Comparison of ENCODE assay signal across 12 cellular contexts in genomic region chr4:151045907-151046306, GRCh38. TPM values are rescaled to one million over a fixed set of nuclear protein-coding genes. Genes with fewer than 3 reads are reported as not detected.
DNase-seq lines count a peak whose midpoint lies in the region; ATAC-seq and TF ChIP-seq lines count a peak whose summit lies in the region.
"Had no signal": no experiment of that assay in that cellular context is flagged by ENCODE, and none has a peak within 500 bp of the region (broad histone marks: within the 10 kb centered on the region; RNA-seq: fewer than 3 reads in every experiment).

No MANE protein-coding gene starts in this region.

- H3K27me3 ChIP-seq in ovary = no peaks in the 10 kb centered on the region
- H3K27me3 ChIP-seq: right lobe of liver had no signal

- intact Hi-C loops in ovary (cut with DNase I) = no loop called here

- H3K27ac ChIP-seq in ovary = no peak overlapping the region
- H3K27ac ChIP-seq: right lobe of liver had no signal

- no peaks in the 10 kb centered on the region for H3K36me3 Mint-ChIP-seq in chondrocyte (ENCODE audit: low read depth)

- H3K27ac Mint-ChIP-seq in chondrocyte (ENCODE audit: unreplicated experiment) = no peak overlapping the region

- in situ Hi-C loops in GM13976 (cut with MboI; ENCODE audit: low sequenced_read_pairs, unreplicated experiment) = no loop called here

- WGBS in ovary, 3 donors = 26 to 35% (median 32%) methylated on average over 3 of the region's 3 CpGs

- H3K4me3 ChIP-seq in ovary = no peak overlapping the region
- H3K4me3 ChIP-seq: right lobe of liver had no signal

- TF ChIP-seq CTCF in GM13976 (IDR thresholded peaks at IDR 0.05; ENCODE audit: borderline replicate concordance, control extremely low read depth, extremely low read depth, insufficient read depth, missing control alignments) (no peak), chondrocyte (IDR thresholded peaks at IDR 0.05) (peak; percentile 12), ovary (IDR thresholded peaks at IDR 0.05) (no peak)

- H3K27me3 Mint-ChIP-seq in chondrocyte (ENCODE audit: low read depth) = no peaks in the 10 kb centered on the region

- DNase-seq in COLO668 (lab: John Stamatoyannopoulos, UW; ENCODE audit: unreplicated experiment) = peak; percentile 21
- DNase-seq in GM13976 (ENCODE audit: low spot score) = peak; percentile 41
- peak; percentile 58 for DNase-seq in NCI-H2029 treated with DMSO at 0.1 percent for 48 hours (lab: John Stamatoyannopoulos, UW)
- no peak for DNase-seq in chondrocyte (ENCODE audit: low spot score)
- DNase-seq in ovary = no peak
- DNase-seq: activated gamma-delta T cell treated with Interleukin-2 at 50 U/mL for 16 hours, KG1, right lobe of liver had no signal

- H3K36me3 ChIP-seq in ovary = no peaks in the 10 kb centered on the region
- H3K36me3 ChIP-seq: right lobe of liver had no signal

- H3K9me3 ChIP-seq in ovary = no peaks in the 10 kb centered on the region
- H3K9me3 ChIP-seq: right lobe of liver had no signal

- no peak for TF ChIP-seq POLR2A in GM18505 (IDR thresholded peaks at IDR 0.05; ENCODE audit: borderline replicate concordance, extremely low read depth, insufficient read depth, insufficient read length)
- no peak for TF ChIP-seq POLR2A in ovary (IDR thresholded peaks at IDR 0.05)

- H3K9me3 Mint-ChIP-seq in chondrocyte (ENCODE audit: low read depth) = no peaks in the 10 kb centered on the region

- TF ChIP-seq EP300 in ovary (IDR thresholded peaks at IDR 0.05) = no peak

- no peaks in the 10 kb centered on the region for H3K4me1 ChIP-seq in ovary (ENCODE audit: insufficient read depth)
- H3K4me1 ChIP-seq: right lobe of liver had no signal

- ATAC-seq in GM18505 (IDR thresholded peaks at IDR 0.05; ENCODE audit: unreplicated experiment) (no peak), HG02763 (IDR thresholded peaks at IDR 0.05; ENCODE audit: unreplicated experiment) (no peak), HG02642 (IDR thresholded peaks at IDR 0.05; ENCODE audit: poor library complexity, unreplicated experiment) (no peak)
- ATAC-seq: left lobe of liver had no signal

- no peak overlapping the region for H3K4me3 Mint-ChIP-seq in chondrocyte (ENCODE audit: unreplicated experiment)

- no peaks in the 10 kb centered on the region for H3K4me1 Mint-ChIP-seq in chondrocyte (ENCODE audit: low read depth)

RNA-seq across cellular contexts. Expression of gene LRBA, which starts 30.8 kb away (rescaled TPM):
- 19.7 to 41.9 TPM (median 25.1 TPM) in 3 replicates for total RNA-seq in chondrocyte
- 10 to 100 TPM; 27.5 to 49.2 (median 31.1) TPM for total RNA-seq in ovary
- polyA plus RNA-seq in ovary = 10 to 100 TPM in 1 of 2 donors, 1 to 10 TPM in 1; 9.7 to 17.2 TPM

RNA-seq across cellular contexts. Expression of gene RPS3A, which starts 53.5 kb away (rescaled TPM):
- 1,042 to 1,173 TPM (median 1,077 TPM) in 3 replicates for total RNA-seq in chondrocyte
- over 10,000 TPM in 1 of 7 donors, 1,000 to 10,000 TPM in 6; 3,970 to 14,418 (median 4,552) TPM for total RNA-seq in ovary
- polyA plus RNA-seq in ovary = 1,000 to 10,000 TPM; 5,892 to 8,194 TPM

Comparison
In these comparisons a context has a peak if more than half of its experiments do, and no peak if none do; other contexts are left out.
1. DNase-seq: peak in COLO668 (single experiment), GM13976 (single experiment) and NCI-H2029 treated with DMSO at 0.1 percent for 48 hours (single experiment); none in chondrocyte (single experiment) and ovary (0 of 5).